ENCODE assay signal across 1 cellular context in the genomic region with DNA sequence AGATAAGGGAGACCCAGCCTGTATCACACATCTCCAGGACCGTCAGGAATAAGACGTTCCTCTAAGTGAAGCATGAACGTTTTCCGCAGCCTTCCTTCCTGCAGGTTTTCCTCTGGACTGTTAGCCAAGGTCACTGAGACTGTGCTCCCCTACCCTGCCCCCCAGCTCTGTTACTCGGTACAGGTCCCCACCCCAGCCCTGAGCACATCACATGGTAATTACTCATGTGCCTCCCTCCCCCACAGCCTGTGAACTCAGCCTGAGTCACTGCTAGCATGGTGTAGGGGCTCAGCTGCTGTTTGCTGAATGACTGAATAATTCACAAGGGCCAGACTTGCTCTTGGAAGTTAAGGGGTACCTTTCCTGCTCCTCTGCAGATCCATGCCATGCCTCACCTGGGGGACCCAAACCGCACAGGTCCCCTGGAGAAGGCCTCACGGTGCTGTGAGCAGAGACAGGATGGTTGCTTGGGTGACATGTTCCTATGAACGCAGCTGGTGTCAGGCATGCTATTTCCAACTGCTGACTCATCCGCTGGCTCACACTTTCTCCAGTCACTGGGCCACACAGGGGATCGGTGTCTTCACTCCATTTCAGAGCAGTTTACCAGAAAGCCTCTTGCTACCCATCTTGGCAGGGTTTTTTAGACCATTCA.
TF ChIP-seq lines count a peak whose summit lies in the region.

No MANE protein-coding gene starts in this region.

TF ChIP-seq in HEK293, 187 proteins besides CTCF, POLR2A, EP300 and RAD21 (continued from another document and continues in another):
- TF ChIP-seq PRDM2 (tag by site-specific recombination; IDR thresholded peaks at IDR 0.05; ENCODE audit: borderline replicate concordance) = 0 out of 2 replicates have a peak, but pooled peaks have one; percentile 36
- TF ChIP-seq HOXA7 (CRISPR knock-in tag; IDR thresholded peaks at IDR 0.05; ENCODE audit: borderline replicate concordance) = no peak
- no peak for TF ChIP-seq ZBTB7A (tag by site-specific recombination; IDR thresholded peaks at IDR 0.05; ENCODE audit: low read depth)
- TF ChIP-seq, protein P1, sequence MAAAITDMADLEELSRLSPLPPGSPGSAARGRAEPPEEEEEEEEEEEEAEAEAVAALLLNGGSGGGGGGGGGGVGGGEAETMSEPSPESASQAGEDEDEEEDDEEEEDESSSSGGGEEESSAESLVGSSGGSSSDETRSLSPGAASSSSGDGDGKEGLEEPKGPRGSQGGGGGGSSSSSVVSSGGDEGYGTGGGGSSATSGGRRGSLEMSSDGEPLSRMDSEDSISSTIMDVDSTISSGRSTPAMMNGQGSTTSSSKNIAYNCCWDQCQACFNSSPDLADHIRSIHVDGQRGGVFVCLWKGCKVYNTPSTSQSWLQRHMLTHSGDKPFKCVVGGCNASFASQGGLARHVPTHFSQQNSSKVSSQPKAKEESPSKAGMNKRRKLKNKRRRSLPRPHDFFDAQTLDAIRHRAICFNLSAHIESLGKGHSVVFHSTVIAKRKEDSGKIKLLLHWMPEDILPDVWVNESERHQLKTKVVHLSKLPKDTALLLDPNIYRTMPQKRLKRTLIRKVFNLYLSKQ (tag by site-specific recombination; IDR thresholded peaks at IDR 0.05; ENCODE audit: borderline replicate concordance) = no peak
- TF ChIP-seq ZNF157 (tag by site-specific recombination; IDR thresholded peaks at IDR 0.05) = no peak
- no peak for TF ChIP-seq ZNF555 (tag by site-specific recombination; conservative IDR thresholded peaks at IDR 0.05)
- TF ChIP-seq ZNF26 (tag by site-specific recombination; IDR thresholded peaks at IDR 0.05) = no peak
- no peak for TF ChIP-seq ZSCAN30 (tag by site-specific recombination; IDR thresholded peaks at IDR 0.05)
- TF ChIP-seq ZBTB21 (tag by site-specific recombination; IDR thresholded peaks at IDR 0.05) = peak; percentile 44; the same call in 1 of the 2 replicates
- TF ChIP-seq ZNF521 (tag by site-specific recombination; IDR thresholded peaks at IDR 0.05) = no peak
- no peak for TF ChIP-seq PRDM6 (tag by site-specific recombination; IDR thresholded peaks at IDR 0.05)
- TF ChIP-seq ZNF214 (tag by site-specific recombination; IDR thresholded peaks at IDR 0.05; ENCODE audit: borderline replicate concordance) = no peak
- no peak for TF ChIP-seq ZNF488 (tag by site-specific recombination; IDR thresholded peaks at IDR 0.05)
- no peak for TF ChIP-seq ZNF146 (tag by site-specific recombination; IDR thresholded peaks at IDR 0.05)
- no peak for TF ChIP-seq ZBTB8A (tag by site-specific recombination; IDR thresholded peaks at IDR 0.05)
- TF ChIP-seq ZSCAN23 (tag by site-specific recombination; IDR thresholded peaks at IDR 0.05) = no peak
- no peak for TF ChIP-seq ZNF19 (tag by site-specific recombination; IDR thresholded peaks at IDR 0.05; ENCODE audit: low read depth)
- peak; percentile 71 for TF ChIP-seq ZEB2 (tag by site-specific recombination; IDR thresholded peaks at IDR 0.05)
- no peak for TF ChIP-seq ZNF510 (tag by site-specific recombination; IDR thresholded peaks at IDR 0.05; ENCODE audit: insufficient replicate concordance)
- TF ChIP-seq ZNF18 (tag by site-specific recombination; IDR thresholded peaks at IDR 0.05) = no peak
- TF ChIP-seq ZXDB (tag by site-specific recombination; IDR thresholded peaks at IDR 0.05) = peak; percentile 32; the same call in 1 of the 2 replicates
- TF ChIP-seq ZNF202 (tag by site-specific recombination; IDR thresholded peaks at IDR 0.05; ENCODE audit: borderline replicate concordance) = no peak
- peak; percentile 76 for TF ChIP-seq ZNF24 (tag by site-specific recombination; IDR thresholded peaks at IDR 0.05)
- TF ChIP-seq KLF16 (tag by site-specific recombination; IDR thresholded peaks at IDR 0.05) = no peak
- no peak for TF ChIP-seq ZNF621 (tag by site-specific recombination; IDR thresholded peaks at IDR 0.05)
- TF ChIP-seq ZNF830 (tag by site-specific recombination; IDR thresholded peaks at IDR 0.05; ENCODE audit: low read depth) = no peak
- 0 out of 2 replicates have a peak, but pooled peaks have one; percentile 22 for TF ChIP-seq ZBTB20 (tag by site-specific recombination; IDR thresholded peaks at IDR 0.05)
- TF ChIP-seq ZNF433 (tag by site-specific recombination; IDR thresholded peaks at IDR 0.05; ENCODE audit: low read depth) = no peak
- no peak for TF ChIP-seq ZNF768 (tag by site-specific recombination; IDR thresholded peaks at IDR 0.05)
- 0 out of 2 replicates have a peak, but pooled peaks have one; percentile 21 for TF ChIP-seq KLF1 (tag by site-specific recombination; IDR thresholded peaks at IDR 0.05)
- TF ChIP-seq ZNF223 (tag by site-specific recombination; IDR thresholded peaks at IDR 0.05) = no peak
- TF ChIP-seq ZNF248 (tag by site-specific recombination; IDR thresholded peaks at IDR 0.05) = no peak
- no peak for TF ChIP-seq ZBTB6 (tag by site-specific recombination; IDR thresholded peaks at IDR 0.05)
- no peak for TF ChIP-seq ZNF341 (tag by site-specific recombination; IDR thresholded peaks at IDR 0.05; ENCODE audit: low read depth)
- no peak for TF ChIP-seq ZNF548 (tag by site-specific recombination; IDR thresholded peaks at IDR 0.05)
- no peak for TF ChIP-seq ZNF211 (tag by site-specific recombination; IDR thresholded peaks at IDR 0.05; ENCODE audit: low read depth)
- TF ChIP-seq, protein P2, sequence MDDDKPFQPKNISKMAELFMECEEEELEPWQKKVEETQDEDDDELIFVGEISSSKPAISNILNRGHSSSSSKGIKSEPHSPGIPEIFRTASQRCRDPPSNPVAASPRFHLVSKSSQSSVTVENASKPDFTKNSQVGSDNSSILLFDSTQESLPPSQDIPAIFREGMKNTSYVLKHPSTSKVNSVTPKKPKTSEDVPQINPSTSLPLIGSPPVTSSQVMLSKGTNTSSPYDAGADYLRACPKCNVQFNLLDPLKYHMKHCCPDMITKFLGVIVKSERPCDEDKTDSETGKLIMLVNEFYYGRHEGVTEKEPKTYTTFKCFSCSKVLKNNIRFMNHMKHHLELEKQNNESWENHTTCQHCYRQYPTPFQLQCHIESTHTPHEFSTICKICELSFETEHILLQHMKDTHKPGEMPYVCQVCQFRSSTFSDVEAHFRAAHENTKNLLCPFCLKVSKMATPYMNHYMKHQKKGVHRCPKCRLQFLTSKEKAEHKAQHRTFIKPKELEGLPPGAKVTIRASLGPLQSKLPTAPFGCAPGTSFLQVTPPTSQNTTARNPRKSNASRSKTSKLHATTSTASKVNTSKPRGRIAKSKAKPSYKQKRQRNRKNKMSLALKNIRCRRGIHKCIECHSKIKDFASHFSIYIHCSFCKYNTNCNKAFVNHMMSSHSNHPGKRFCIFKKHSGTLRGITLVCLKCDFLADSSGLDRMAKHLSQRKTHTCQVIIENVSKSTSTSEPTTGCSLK (tag by site-specific recombination; IDR thresholded peaks at IDR 0.05) = no peak
- TF ChIP-seq ZNF785 (tag by site-specific recombination; IDR thresholded peaks at IDR 0.05) = no peak
- no peak for TF ChIP-seq SALL2 (tag by site-specific recombination; IDR thresholded peaks at IDR 0.05; ENCODE audit: borderline replicate concordance)
- peak; percentile 59 for TF ChIP-seq ZNF398 (tag by site-specific recombination; IDR thresholded peaks at IDR 0.05)
- peak; percentile 39; the same call in 1 of the 2 replicates for TF ChIP-seq ZNF660 (tag by site-specific recombination; IDR thresholded peaks at IDR 0.05)
